ENCODE assay signal across 17 cellular contexts in the genomic region with DNA sequence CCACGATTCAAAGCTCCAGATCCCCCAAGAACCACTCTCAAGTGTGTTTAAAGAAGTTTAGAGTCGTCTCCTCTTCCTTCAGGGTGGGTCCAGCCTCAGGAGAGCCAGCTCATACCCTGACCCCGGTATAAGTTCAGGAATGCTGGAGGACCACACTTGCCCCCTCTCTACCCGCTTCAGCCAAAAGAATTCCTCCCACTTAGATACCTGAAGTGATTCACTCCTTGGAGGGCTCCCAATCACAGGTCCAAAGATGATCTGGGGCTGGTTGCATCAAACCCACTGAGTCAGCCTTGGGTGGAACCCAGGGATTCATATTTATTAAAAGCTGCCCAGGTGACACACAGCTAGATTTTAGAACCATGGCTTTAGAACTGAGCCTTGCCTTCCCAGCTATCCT.
"Had no signal": no experiment of that assay in that cellular context is flagged by ENCODE, and none has a peak within 500 bp of the region (broad histone marks: within the 10 kb centered on the region; RNA-seq: fewer than 3 reads in every experiment).

No MANE protein-coding gene starts in this region.

- H3K4me3 ChIP-seq: cardiac muscle cell, transverse colon had no signal

- H3K36me3 ChIP-seq: cardiac muscle cell, transverse colon had no signal

- FAIRE-seq: kidney had no signal

- H3K27me3 ChIP-seq: cardiac muscle cell, transverse colon had no signal

- ATAC-seq: activated T-cell treated with anti-CD3 and anti-CD28 coated beads, Interleukin-2, amount 50 U/mL, for 72 hours; naive thymus-derived CD8-positive, alpha-beta T cell; stimulated activated naive CD8-positive, alpha-beta T cell treated with anti-CD3 and anti-CD28 coated beads, Interleukin-15, Interleukin-2, amounts not matched to agents 100 U/mL and 50 U/mL, for 24 hours had no signal

- H3K9me3 ChIP-seq: transverse colon had no signal

- H3K4me1 ChIP-seq: transverse colon had no signal

- H3K27ac ChIP-seq: cardiac muscle cell, transverse colon had no signal

- DNase-seq: activated CD4-positive, alpha-beta T cell treated with anti-CD3 and anti-CD28 coated beads, Interleukin-2, amount 50 U/mL, for 4 hours; activated effector memory CD4-positive, alpha-beta T cell treated with anti-CD3 and anti-CD28 coated beads, Interleukin-2, amount 50 U/mL, for 16 hours; activated T-cell treated with anti-CD3 and anti-CD28 coated beads, Interleukin-2, amount 50 U/mL, for 72 hours; dermis blood vessel endothelial cell; effector memory CD4-positive, alpha-beta T cell; foreskin melanocyte; glutamatergic neuron; hypothalamus; kidney; naive thymus-derived CD8-positive, alpha-beta T cell; posterior cingulate gyrus; stimulated activated CD4-positive, alpha-beta T cell treated with anti-CD3 and anti-CD28 coated beads, Interleukin-2, amount 100 ng/mL, for 24 hours; stimulated activated naive CD8-positive, alpha-beta T cell treated with anti-CD3 and anti-CD28 coated beads, Interleukin-15, Interleukin-2, amounts not matched to agents 100 U/mL and 50 U/mL, for 24 hours; SW 1271; T-helper 2 cell; transverse colon had no signal
